In genomic region chr1:26983863-26984262, GRCh38 we compare ENCODE assay signal across 23 cellular contexts. TPM values are rescaled to one million over a fixed set of nuclear protein-coding genes. Genes with fewer than 3 reads are reported as not detected.
DNase-seq lines count a peak whose midpoint lies in the region; ATAC-seq and TF ChIP-seq lines count a peak whose summit lies in the region.
"Had no signal": no experiment of that assay in that cellular context is flagged by ENCODE, and none has a peak within 500 bp of the region (broad histone marks: within the 10 kb centered on the region; RNA-seq: fewer than 3 reads in every experiment).

No MANE protein-coding gene starts in this region.

- TF ChIP-seq CTCF in DND-41 (IDR thresholded peaks at IDR 0.05; ENCODE audit: borderline replicate concordance, extremely low read depth, low read length, poor library complexity, severe bottlenecking) (no peak), tibial nerve (IDR thresholded peaks at IDR 0.05) (no peak), type B pancreatic cell (conservative IDR thresholded peaks at IDR 0.05) (no peak)

- WGBS in GM23248 (ENCODE audit: low coverage in 1 of 2, low lambda C conversion rate in 2 of 2, missing lambda C conversion rate in 2 of 2), 2 experiments: 51 to 57% methylated on average over 5 of the region's 5 CpGs
- WGBS in tibial nerve, 2 donors: 44 to 49% methylated on average over 5 of the region's 5 CpGs

- H3K9ac ChIP-seq in DND-41 (ENCODE audit: low read depth, low read length) (no peak overlapping the region), GM23248 (no peak overlapping the region)
- H3K9ac ChIP-seq: BLaER1 treated with 17β-estradiol and CSF1 and Interleukin-3, amounts not matched to agents 10 nM and 100 nM had no signal

- no peaks in the 10 kb centered on the region for H4K20me1 ChIP-seq in DND-41 (ENCODE audit: insufficient read depth, low read length)
- no peaks in the 10 kb centered on the region for H4K20me1 ChIP-seq in GM23248 (ENCODE audit: insufficient read depth)
- H4K20me1 ChIP-seq: BLaER1 treated with 17β-estradiol and CSF1 and Interleukin-3, amounts not matched to agents 10 nM and 100 nM had no signal

- H3K36me3 Mint-ChIP-seq in type B pancreatic cell: no peaks in the 10 kb centered on the region
- H3K36me3 Mint-ChIP-seq: CD14-positive monocyte had no signal

- no peaks in the 10 kb centered on the region for H3F3A ChIP-seq in GM23248 (ENCODE audit: insufficient read depth)

- H3K9me3 ChIP-seq in DND-41 (ENCODE audit: insufficient read depth, low read length, severe bottlenecking): no peaks in the 10 kb centered on the region
- no peaks in the 10 kb centered on the region for H3K9me3 ChIP-seq in GM23248 (ENCODE audit: low read depth)
- H3K9me3 ChIP-seq in tibial nerve: no peaks in the 10 kb centered on the region
- H3K9me3 ChIP-seq: A549; BE2C; BLaER1 treated with 17β-estradiol and CSF1 and Interleukin-3, amounts not matched to agents 10 nM and 100 nM had no signal

- no peak for DNase-seq in DND-41
- peak; percentile 63 for DNase-seq in GM23248
- peak; percentile 11 for DNase-seq in dedifferentiated amniotic fluid mesenchymal stem cell (ENCODE audit: extremely low spot score)
- DNase-seq in stimulated activated naive CD8-positive, alpha-beta T cell treated with anti-CD3 and anti-CD28 coated beads, Interleukin-15, Interleukin-2, amounts not matched to agents 100 U/mL and 50 U/mL, for 24 hours: no peak
- no peak for DNase-seq in tibial nerve (ENCODE audit: low spot score in 2 of 2)
- no peak for DNase-seq in type B pancreatic cell (ENCODE audit: extremely low spot score, unreplicated experiment)
- DNase-seq: 8988T; ACHN; AML-193; BE2C; CD4-positive, alpha-beta T cell; DMS53; DMS79 treated with DMSO at 0.1 percent for 48 hours; GDM1; H9 had no signal

- H3K4me3 ChIP-seq in DND-41 (ENCODE audit: low read depth in 1 of 2, low read length in 2 of 2): no peak overlapping the region
- no peak overlapping the region for H3K4me3 ChIP-seq in GM23248
- H3K4me3 ChIP-seq in tibial nerve: no peak overlapping the region
- H3K4me3 ChIP-seq: A549; BLaER1 treated with 17β-estradiol and CSF1 and Interleukin-3, amounts not matched to agents 10 nM and 100 nM; GM12878; GM23338 had no signal

- H3K4me1 Mint-ChIP-seq in type B pancreatic cell (ENCODE audit: unreplicated experiment): no peaks in the 10 kb centered on the region
- H3K4me1 Mint-ChIP-seq: CD8-positive, alpha-beta memory T cell; GM23338 had no signal

- H3K9me3 Mint-ChIP-seq in type B pancreatic cell: no peaks in the 10 kb centered on the region
- H3K9me3 Mint-ChIP-seq: CD14-positive monocyte; CD4-positive, alpha-beta T cell; CD8-positive, alpha-beta memory T cell; GM23338; H9 had no signal

- peak overlapping the region; percentile 34; the same call in 1 of the 2 replicates for H2AFZ ChIP-seq in DND-41 (ENCODE audit: low read depth, low read length)
- H2AFZ ChIP-seq in GM23248: no peak overlapping the region; the same call in 1 of the 2 replicates
- H2AFZ ChIP-seq: GM23338 had no signal

- peaks cover 14% of the 10 kb centered on the region for H3K27me3 Mint-ChIP-seq in type B pancreatic cell

- H3K79me2 ChIP-seq in DND-41 (ENCODE audit: insufficient read depth, low read length): no peaks in the 10 kb centered on the region
- no peaks in the 10 kb centered on the region for H3K79me2 ChIP-seq in GM23248 (ENCODE audit: insufficient read depth)

- H3K27ac Mint-ChIP-seq in type B pancreatic cell: no peak overlapping the region
- H3K27ac Mint-ChIP-seq: CD14-positive monocyte; CD4-positive, alpha-beta T cell; CD8-positive, alpha-beta memory T cell; GM23338; H9 had no signal

- TF ChIP-seq POLR2A in tibial nerve (IDR thresholded peaks at IDR 0.05): no peak

- no peak overlapping the region for H3K4me3 Mint-ChIP-seq in type B pancreatic cell
- H3K4me3 Mint-ChIP-seq: CD14-positive monocyte; CD4-positive, alpha-beta T cell; CD8-positive, alpha-beta memory T cell; GM23338; H9 had no signal

- H3K4me1 ChIP-seq in DND-41 (ENCODE audit: insufficient read depth, low read length) (no peaks in the 10 kb centered on the region), GM23248 (ENCODE audit: insufficient read depth) (no peaks in the 10 kb centered on the region), tibial nerve (no peaks in the 10 kb centered on the region)
- H3K4me1 ChIP-seq: BE2C had no signal

- H3K36me3 ChIP-seq in DND-41 (ENCODE audit: insufficient read depth, low read length) (no peaks in the 10 kb centered on the region), GM23248 (ENCODE audit: low read depth) (no peaks in the 10 kb centered on the region), tibial nerve (no peaks in the 10 kb centered on the region)
- H3K36me3 ChIP-seq: BE2C; BLaER1 treated with 17β-estradiol and CSF1 and Interleukin-3, amounts not matched to agents 10 nM and 100 nM had no signal

- TF ChIP-seq EP300 in tibial nerve (IDR thresholded peaks at IDR 0.05): no peak

- H3K4me2 ChIP-seq in DND-41 (ENCODE audit: insufficient read depth, low read length) (no peak overlapping the region), GM23248 (ENCODE audit: unreplicated experiment) (no peak overlapping the region)
- H3K4me2 ChIP-seq: A549; BLaER1 treated with 17β-estradiol and CSF1 and Interleukin-3, amounts not matched to agents 10 nM and 100 nM; GM23338 had no signal

- H3K27me3 ChIP-seq in DND-41 (ENCODE audit: insufficient read depth, low read length, poor library complexity) (peaks cover 9% of the 10 kb centered on the region), GM23248 (replicated peaks; ENCODE audit: insufficient read depth) (no peaks in the 10 kb centered on the region), tibial nerve (peaks cover 0 to 34% of the 10 kb centered on the region in 2 donors)
- H3K27me3 ChIP-seq: BE2C; BLaER1 treated with 17β-estradiol and CSF1 and Interleukin-3, amounts not matched to agents 10 nM and 100 nM had no signal

- no peaks in the 10 kb centered on the region for H3K9me2 ChIP-seq in GM23248 (ENCODE audit: insufficient read depth)

- no peak for ATAC-seq in DND-41 (ENCODE audit: insufficient read depth, low read depth)
- no peak for ATAC-seq in stimulated activated naive CD8-positive, alpha-beta T cell treated with anti-CD3 and anti-CD28 coated beads, Interleukin-15, Interleukin-2, amounts not matched to agents 100 U/mL and 50 U/mL, for 24 hours
- ATAC-seq: A549, GM12878, GM23338, HCT116 had no signal

- H3K27ac ChIP-seq in DND-41 (ENCODE audit: low read length): no peak overlapping the region
- no peak overlapping the region for H3K27ac ChIP-seq in GM23248
- no peak overlapping the region for H3K27ac ChIP-seq in tibial nerve
- H3K27ac ChIP-seq: BLaER1 treated with 17β-estradiol and CSF1 and Interleukin-3, amounts not matched to agents 10 nM and 100 nM had no signal

- in situ Hi-C loops in GM23248 (cut with MboI): no loop called here

RNA-seq across cellular contexts. Expression of gene TRNP1, which starts 9.6 kb away (rescaled TPM):
- 311 and 327 TPM in 2 replicates for total RNA-seq in GM23248 (2014; rRNA removed; shearing (Covaris generic))
- 17.7 and 19.1 TPM in 2 replicates for polyA plus RNA-seq in GM23248 (2016; fragmentation: Nextera tagmentation; extraction: Ambion mirVana)
- total RNA-seq in tibial nerve: 10 to 100 TPM; 15.0 to 55.7 (median 52.4) TPM
- 39.2 and 52.3 TPM in 2 replicates for total RNA-seq in type B pancreatic cell (ENCODE audit: low replicate concordance)
- polyA plus RNA-seq: CD8-positive, alpha-beta memory T cell; GM12878 had no signal

RNA-seq across cellular contexts. Expression of gene KDF1, which starts 23.6 kb away (rescaled TPM):
- total RNA-seq in GM23248 (2014; rRNA removed; shearing (Covaris generic)): not detected in 2 replicates
- polyA plus RNA-seq in GM23248 (2016; fragmentation: Nextera tagmentation; extraction: Ambion mirVana): not detected in 2 replicates
- not detected for total RNA-seq in tibial nerve
- 12.2 and 26.9 TPM in 2 replicates for total RNA-seq in type B pancreatic cell (ENCODE audit: low replicate concordance)
- total RNA-seq: GM12878, H4 had no signal
- polyA plus RNA-seq: A549, CD14-positive monocyte had no signal

RNA-seq across cellular contexts. Expression of gene TENT5B, which starts 28.8 kb away (rescaled TPM):
- 0.76 and 0.89 TPM in 2 replicates for total RNA-seq in GM23248 (2014; rRNA removed; shearing (Covaris generic))
- 1.2 TPM in 2 replicates for polyA plus RNA-seq in GM23248 (2016; fragmentation: Nextera tagmentation; extraction: Ambion mirVana)
- total RNA-seq in tibial nerve (10 to 100 TPM; 11.7 to 36.3 (median 27.4) TPM), type B pancreatic cell (ENCODE audit: low replicate concordance) (9.3 and 10.4 TPM in 2 replicates)
- total RNA-seq: CD4-positive, alpha-beta T cell; CD8-positive, alpha-beta memory T cell had no signal
- polyA plus RNA-seq: CD8-positive, alpha-beta memory T cell had no signal

Comparison
In these comparisons a context has a peak if more than half of its experiments do, and no peak if none do; other contexts are left out.
1. DNase-seq: peak in GM23248 (single experiment) and dedifferentiated amniotic fluid mesenchymal stem cell (single experiment); none in DND-41 (single experiment), stimulated activated naive CD8-positive, alpha-beta T cell treated with anti-CD3 and anti-CD28 coated beads, Interleukin-15, Interleukin-2, amounts not matched to agents 100 U/mL and 50 U/mL, for 24 hours (single experiment), tibial nerve (0 of 2) and type B pancreatic cell (single experiment).
2. RNA of gene KDF1, which starts 23.6 kb away (total RNA-seq): 12.2 to 26.9 TPM in type B pancreatic cell; not detected in GM23248 and not detected in tibial nerve; every median in the first group is over 10 times any median in the second.